ENCODE assay signal across 32 cellular contexts in genomic region chrX:9372866-9373265, GRCh38.
"Had no signal": no experiment of that assay in that cellular context is flagged by ENCODE, and none has a peak within 500 bp of the region (broad histone marks: within the 10 kb centered on the region; RNA-seq: fewer than 3 reads in every experiment).

No MANE protein-coding gene starts in this region.

- H3K27me3 ChIP-seq: neural progenitor cell, ovary, spleen, suprapubic skin, testis, tibial artery, transverse colon, upper lobe of right lung, vagina had no signal

- H3K4me3 Mint-ChIP-seq: naive B cell; naive thymus-derived CD8-positive, alpha-beta T cell; nephron progenitor cell; neural progenitor cell; stimulated activated memory B cell treated with anti-CD40 and anti-IgM and Interleukin-4, amounts not matched to agents 10 μg/mL and 1 μg/mL and 100 μg/mL, for 72 hours; stimulated activated naive CD8-positive, alpha-beta T cell treated with anti-CD3 and anti-CD28 coated beads, Interleukin-15, amount 100 ng/mL, for 72 hours; type B pancreatic cell had no signal

- ATAC-seq: naive thymus-derived CD8-positive, alpha-beta T cell; psoas muscle; right cardiac atrium; sciatic nerve; stimulated activated memory B cell treated with anti-CD40 and anti-IgM and Interleukin-4, amounts not matched to agents 10 μg/mL and 1 μg/mL and 100 μg/mL, for 72 hours; stimulated activated naive CD8-positive, alpha-beta T cell treated with anti-CD3 and anti-CD28 coated beads, Interleukin-15, amount 100 ng/mL, for 72 hours; stimulated activated naive CD8-positive, alpha-beta T cell treated with anti-CD3 and anti-CD28 coated beads, Interleukin-15, Interleukin-2, amounts not matched to agents 100 U/mL and 50 U/mL, for 24 hours; upper lobe of right lung had no signal

- H3K9me3 Mint-ChIP-seq: neural progenitor cell; stimulated activated memory B cell treated with anti-CD40 and anti-IgM and Interleukin-4, amounts not matched to agents 10 μg/mL and 1 μg/mL and 100 μg/mL, for 72 hours; stimulated activated naive CD8-positive, alpha-beta T cell treated with anti-CD3 and anti-CD28 coated beads, Interleukin-15, amount 100 ng/mL, for 72 hours; type B pancreatic cell had no signal

- H3K9ac ChIP-seq: neural progenitor cell, parathyroid adenoma had no signal

- H3K36me3 Mint-ChIP-seq: naive B cell; neural progenitor cell; stimulated activated memory B cell treated with anti-CD40 and anti-IgM and Interleukin-4, amounts not matched to agents 10 μg/mL and 1 μg/mL and 100 μg/mL, for 72 hours; type B pancreatic cell had no signal

- H3K9me3 ChIP-seq: ovary, psoas muscle, suprapubic skin, testis, tibial artery, transverse colon, upper lobe of right lung, vagina had no signal

- H3K4me1 ChIP-seq: neural progenitor cell, parathyroid adenoma, psoas muscle, spleen, suprapubic skin, testis, tibial artery, transverse colon, upper lobe of right lung, vagina had no signal

- H3K36me3 ChIP-seq: neural progenitor cell, ovary, spleen, suprapubic skin, tibial artery, transverse colon, upper lobe of right lung, vagina had no signal

- H3K4me1 Mint-ChIP-seq: neural progenitor cell; stimulated activated memory B cell treated with anti-CD40 and anti-IgM and Interleukin-4, amounts not matched to agents 10 μg/mL and 1 μg/mL and 100 μg/mL, for 72 hours had no signal

- H3K27ac Mint-ChIP-seq: naive B cell; nephron progenitor cell; neural progenitor cell; progenitor cell of endocrine pancreas; stimulated activated memory B cell treated with anti-CD40 and anti-IgM and Interleukin-4, amounts not matched to agents 10 μg/mL and 1 μg/mL and 100 μg/mL, for 72 hours; type B pancreatic cell had no signal

- H3K4me3 ChIP-seq: neural progenitor cell, ovary, psoas muscle, skin epidermis, smooth muscle cell, spleen, suprapubic skin, testis, tibial artery, transverse colon, upper lobe of right lung, vagina had no signal

- DNase-seq: naive B cell; naive thymus-derived CD8-positive, alpha-beta T cell; nephron progenitor cell; occipital lobe; ovary; posterior cingulate gyrus; psoas muscle; right cardiac atrium; spleen; stimulated activated CD4-positive, alpha-beta T cell treated with anti-CD3 and anti-CD28 coated beads, Interleukin-12 subunit alpha, Interleukin-12 subunit beta, amount 100 ng/mL, for 4 hours; stimulated activated CD4-positive, alpha-beta T cell treated with anti-CD3 and anti-CD28 coated beads, Interleukin-1b, Interleukin-23, amount 100 ng/mL, for 48 hours; stimulated activated CD4-positive, alpha-beta T cell treated with anti-CD3 and anti-CD28 coated beads, Interleukin-4, amount 100 ng/mL, for 1 hour; stimulated activated CD4-positive, alpha-beta T cell treated with anti-CD3 and anti-CD28 coated beads, Interleukin-4, amount 100 ng/mL, for 4 hours; stimulated activated CD8-positive, alpha-beta memory T cell treated with anti-CD3 and anti-CD28 coated beads, Interleukin-4, amount 100 ng/mL, for 48 hours; stimulated activated naive CD4-positive, alpha-beta T cell; stimulated activated naive CD8-positive, alpha-beta T cell treated with anti-CD3 and anti-CD28 coated beads, Interleukin-15, amount 100 ng/mL, for 72 hours; stimulated activated naive CD8-positive, alpha-beta T cell treated with anti-CD3 and anti-CD28 coated beads, Interleukin-15, Interleukin-2, amounts not matched to agents 100 U/mL and 50 U/mL, for 24 hours; substantia nigra; testis; tibial artery; transverse colon; upper lobe of right lung had no signal

- H3K27ac ChIP-seq: neural progenitor cell, ovary, parathyroid adenoma, psoas muscle, skin epidermis, spleen, suprapubic skin, testis, tibial artery, transverse colon, upper lobe of right lung, vagina had no signal

- H3K27me3 Mint-ChIP-seq: naive thymus-derived CD8-positive, alpha-beta T cell; stimulated activated naive CD8-positive, alpha-beta T cell treated with anti-CD3 and anti-CD28 coated beads, Interleukin-15, amount 100 ng/mL, for 72 hours; type B pancreatic cell had no signal
